Comparison of ENCODE assay signal across 26 cellular contexts in genomic region chr6:131161987-131162386, GRCh38. TPM values are rescaled to one million over a fixed set of nuclear protein-coding genes. Genes with fewer than 3 reads are reported as not detected.
DNase-seq lines count a peak whose midpoint lies in the region; ATAC-seq and TF ChIP-seq lines count a peak whose summit lies in the region.
"Had no signal": no experiment of that assay in that cellular context is flagged by ENCODE, and none has a peak within 500 bp of the region (broad histone marks: within the 10 kb centered on the region; RNA-seq: fewer than 3 reads in every experiment).

No MANE protein-coding gene starts in this region.

- no peak overlapping the region for H3K4me3 Mint-ChIP-seq in endodermal cell
- H3K4me3 Mint-ChIP-seq: CD4-positive, alpha-beta memory T cell; IgD-negative memory B cell had no signal

- no peaks in the 10 kb centered on the region for H3K9me3 Mint-ChIP-seq in endodermal cell
- H3K9me3 Mint-ChIP-seq: IgD-negative memory B cell had no signal

- no peak overlapping the region for H3K56ac ChIP-seq in IMR-90 (ENCODE audit: extremely low read depth, insufficient read depth, low read length)

- no peaks in the 10 kb centered on the region for H4K20me1 ChIP-seq in IMR-90 (ENCODE audit: insufficient read depth, low read length)
- H4K20me1 ChIP-seq: BLaER1 treated with 17β-estradiol and CSF1 and Interleukin-3, amounts not matched to agents 10 nM and 100 nM had no signal

- no peak for TF ChIP-seq RAD21 in IMR-90 (IDR thresholded peaks at IDR 0.05; ENCODE audit: low read length)

- POLR2A ChIA-PET in IMR-90 (lab: Charles Lee; ENCODE audit: unreplicated experiment): no interaction called here

- no peak overlapping the region for H3K18ac ChIP-seq in IMR-90 (ENCODE audit: low read depth, low read length)

- peak overlapping the region; percentile 60 for H2AK5ac ChIP-seq in IMR-90 (ENCODE audit: low read depth, low read length)

- H3K9me1 ChIP-seq in IMR-90 (ENCODE audit: insufficient read depth, low read length): peaks cover 4% of the 10 kb centered on the region; the same call in 1 of the 2 replicates

- H3K4me2 ChIP-seq in IMR-90 (ENCODE audit: low read depth, low read length): no peak overlapping the region
- H3K4me2 ChIP-seq: BLaER1 treated with 17β-estradiol and CSF1 and Interleukin-3, amounts not matched to agents 10 nM and 100 nM had no signal

- TF ChIP-seq POLR2A in IMR-90 (IDR thresholded peaks at IDR 0.05; ENCODE audit: low read depth, low read length): no peak
- no peak for TF ChIP-seq POLR2A in lower leg skin (IDR thresholded peaks at IDR 0.05)

- DNase-seq in ELF-1 (ENCODE audit: low read depth, low spot score) (peak; percentile 17), IMR-90 (no peak), endodermal cell (peak; percentile 51), iPS-NIHi11 (ENCODE audit: low spot score) (peak; percentile 24), lower leg skin (ENCODE audit: low spot score in 2 of 2) (no peak), heart right ventricle (no peak)
- DNase-seq: ACHN; Caco-2; CD4-positive, alpha-beta memory T cell; DMS 273 treated with DMSO at 0.1 percent for 48 hours; DMS79 treated with DMSO at 0.1 percent for 48 hours; NCI-H1105; NCI-H146; NCI-H2029 treated with DMSO at 0.1 percent for 48 hours; NCI-H2171; NCI-H345; NCI-H526 had no signal

- no peak overlapping the region for H2BK20ac ChIP-seq in IMR-90 (ENCODE audit: low read depth, low read length)

- in situ Hi-C loops in IMR-90 (cut with MboI; ENCODE audit: low sequenced_read_pairs): no loop called here

- no peaks in the 10 kb centered on the region for H3K36me3 Mint-ChIP-seq in endodermal cell (ENCODE audit: low read depth)
- H3K36me3 Mint-ChIP-seq: IgD-negative memory B cell had no signal

- H3K27ac Mint-ChIP-seq in endodermal cell: no peak overlapping the region
- H3K27ac Mint-ChIP-seq: IgD-negative memory B cell had no signal

- H3K4ac ChIP-seq in IMR-90 (ENCODE audit: low read depth, low read length): no peak overlapping the region

- no peak overlapping the region for H2AFZ ChIP-seq in IMR-90 (replicated peaks; ENCODE audit: low read length, poor library complexity)

- no peak overlapping the region for H3K4me3 ChIP-seq in IMR-90 (ENCODE audit: insufficient read depth, low read depth, low read length)
- H3K4me3 ChIP-seq in endodermal cell (ENCODE audit: low read length): no peak overlapping the region
- no peak overlapping the region for H3K4me3 ChIP-seq in lower leg skin (ENCODE audit: low read depth, poor library complexity, severe bottlenecking)
- no peak overlapping the region for H3K4me3 ChIP-seq in heart right ventricle
- H3K4me3 ChIP-seq: BLaER1 treated with 17β-estradiol and CSF1 and Interleukin-3, amounts not matched to agents 10 nM and 100 nM; GM12878; HAP-1 had no signal

- no peak overlapping the region; the same call in 1 of the 2 replicates for H2BK120ac ChIP-seq in IMR-90 (ENCODE audit: low read depth, low read length)

- H3K27me3 ChIP-seq in IMR-90 (ENCODE audit: control insufficient read depth, insufficient read depth, low read length) (no peaks in the 10 kb centered on the region), endodermal cell (ENCODE audit: control insufficient read depth, insufficient read depth, low read length, poor library complexity, severe bottlenecking) (no peaks in the 10 kb centered on the region), heart right ventricle (no peaks in the 10 kb centered on the region)
- H3K27me3 ChIP-seq: BLaER1 treated with 17β-estradiol and CSF1 and Interleukin-3, amounts not matched to agents 10 nM and 100 nM had no signal

- H3K4me1 ChIP-seq in IMR-90 (ENCODE audit: control insufficient read depth, insufficient read depth, low read length) (0 out of 2 replicates have a peak, but pooled peaks cover 3% of the 10 kb centered on the region), endodermal cell (ENCODE audit: control insufficient read depth, insufficient read depth, low read length) (no peaks in the 10 kb centered on the region), heart right ventricle (peaks cover 0 to 18% (median 7%) of the 10 kb centered on the region in 9 donors)
- H3K4me1 ChIP-seq: BLaER1 treated with 17β-estradiol and CSF1 and Interleukin-3, amounts not matched to agents 10 nM and 100 nM; HAP-1 had no signal

- H2BK15ac ChIP-seq in IMR-90 (ENCODE audit: low read depth, low read length): no peak overlapping the region

- BruUV-seq in IMR-90 (replicated peaks; lab: Mats Ljungman, UMichigan): no TSS peak

- no peak overlapping the region for H2AK9ac ChIP-seq in IMR-90 (replicated peaks; ENCODE audit: low read depth, low read length, poor library complexity)

- intact Hi-C loops in IMR-90 (cut with micrococcal nuclease): loop anchor here (10.0 kb wide), 1 partner anchor 837 kb away; no protein-coding TSS in a partner anchor
- intact Hi-C loops in lower leg skin (cut with DNase I; ENCODE audit: low total_unique reads): no loop called here
- intact Hi-C loops in heart right ventricle (cut with DNase I): loop anchor here in 1 of 10 donors (10.0 kb wide), 1 partner anchor 837 kb away; no protein-coding TSS in a partner anchor

- H4K5ac ChIP-seq in IMR-90 (ENCODE audit: low read depth, low read length): no peak overlapping the region

- H3K23ac ChIP-seq in IMR-90 (ENCODE audit: low read depth, low read length): no peak overlapping the region

- H3K14ac ChIP-seq in IMR-90 (replicated peaks; ENCODE audit: low read depth, low read length): no peak overlapping the region

- no peak for TF ChIP-seq CTCF in IMR-90 (conservative IDR thresholded peaks at IDR 0.05; ENCODE audit: low read depth, low read length)
- TF ChIP-seq CTCF in endodermal cell (conservative IDR thresholded peaks at IDR 0.05): no peak
- TF ChIP-seq CTCF in lower leg skin (IDR thresholded peaks at IDR 0.05): no peak
- no peak for TF ChIP-seq CTCF in heart right ventricle (IDR thresholded peaks at IDR 0.05)

- H3K4me1 Mint-ChIP-seq in endodermal cell: peaks cover 4% of the 10 kb centered on the region
- H3K4me1 Mint-ChIP-seq: CD4-positive, alpha-beta memory T cell had no signal

- CTCF ChIA-PET in IMR-90 (lab: Yijun Ruan, JAX): no interaction called here

- no peak overlapping the region for H4K8ac ChIP-seq in IMR-90 (ENCODE audit: low read depth in 2 of 2, low read length in 2 of 2)

- H3K79me1 ChIP-seq in IMR-90 (ENCODE audit: low read depth in 1 of 2, low read length in 2 of 2): no peaks in the 10 kb centered on the region; a peak in 1 of 4 replicates

- WGBS in IMR-90 (ENCODE audit: extremely low coverage in 2 of 2, insufficient read length in 1 of 2), 2 experiments: no CpG with 5 or more reads among the region's 3 CpGs
- WGBS in endodermal cell (ENCODE audit: insufficient coverage in 1 of 2, insufficient read length in 1 of 2), 2 experiments: 78 to 100% methylated on average over 1 to 2 of the region's 3 CpGs
- WGBS in lower leg skin, 2 donors: 96% methylated on average over 3 of the region's 3 CpGs
- 94 to 95% methylated on average over 3 of the region's 3 CpGs for WGBS in heart right ventricle, 2 donors

- H3K27ac ChIP-seq in IMR-90 (ENCODE audit: insufficient read depth, low read length) (no peak overlapping the region), endodermal cell (ENCODE audit: low read depth, low read length) (no peak overlapping the region), heart right ventricle (no peak overlapping the region)
- H3K27ac ChIP-seq: 22Rv1; BLaER1 treated with 17β-estradiol and CSF1 and Interleukin-3, amounts not matched to agents 10 nM and 100 nM; HL-60 had no signal

- no peaks in the 10 kb centered on the region for H3K27me3 Mint-ChIP-seq in endodermal cell (ENCODE audit: insufficient read depth)
- H3K27me3 Mint-ChIP-seq: CD4-positive, alpha-beta memory T cell; IgD-negative memory B cell had no signal

- H3K36me3 ChIP-seq in IMR-90 (ENCODE audit: control insufficient read depth, insufficient read depth, low read length) (no peaks in the 10 kb centered on the region), endodermal cell (ENCODE audit: control insufficient read depth, insufficient read depth, low read length) (no peaks in the 10 kb centered on the region), heart right ventricle (peaks cover 0 to 23% (median 0%) of the 10 kb centered on the region in 9 donors)
- H3K36me3 ChIP-seq: HAP-1 had no signal

- dilution Hi-C loops in IMR-90 (cut with HindIII; ENCODE audit: low sequenced_read_pairs, unreplicated experiment): no loop called here

- H3K9me3 ChIP-seq in IMR-90 (ENCODE audit: control insufficient read depth, insufficient read depth, low read length) (no peaks in the 10 kb centered on the region), endodermal cell (ENCODE audit: control insufficient read depth, low read length) (no peaks in the 10 kb centered on the region), heart right ventricle (no peaks in the 10 kb centered on the region)
- H3K9me3 ChIP-seq: BLaER1 treated with 17β-estradiol and CSF1 and Interleukin-3, amounts not matched to agents 10 nM and 100 nM; Caco-2; HAP-1 had no signal

- ATAC-seq in IMR-90 (ENCODE audit: low read depth) (no peak), GM18520 (IDR thresholded peaks at IDR 0.05; ENCODE audit: unreplicated experiment) (no peak), GM19455 (IDR thresholded peaks at IDR 0.05; ENCODE audit: unreplicated experiment) (no peak), heart right ventricle (no peak)
- ATAC-seq: GM12878, Right ventricle myocardium inferior had no signal

- H3K9ac ChIP-seq in IMR-90 (ENCODE audit: low read depth, low read length) (no peak overlapping the region), endodermal cell (ENCODE audit: extremely low read depth, low read length, poor library complexity, severe bottlenecking) (no peak overlapping the region)
- H3K9ac ChIP-seq: BLaER1 treated with 17β-estradiol and CSF1 and Interleukin-3, amounts not matched to agents 10 nM and 100 nM had no signal

- no peak overlapping the region for H2BK5ac ChIP-seq in IMR-90 (ENCODE audit: low read depth, low read length, poor library complexity, severe bottlenecking)

- H4K91ac ChIP-seq in IMR-90 (ENCODE audit: insufficient read depth, low read depth, low read length): no peak overlapping the region

TF ChIP-seq in IMR-90, 13 proteins besides CTCF, POLR2A, EP300 and RAD21 (continues in another document):
- TF ChIP-seq NFE2L2 (IDR thresholded peaks at IDR 0.05; ENCODE audit: low read depth, low read length) (no peak), MXI1 (IDR thresholded peaks at IDR 0.05; ENCODE audit: borderline replicate concordance, low read depth, low read length) (no peak), RCOR1 (IDR thresholded peaks at IDR 0.05; ENCODE audit: insufficient replicate concordance, low read length) (no peak), FOS (IDR thresholded peaks at IDR 0.05; ENCODE audit: low read depth, low read length) (no peak)

RNA-seq across cellular contexts. Expression of gene AKAP7, which starts 26.7 kb away (rescaled TPM):
- total RNA-seq in IMR-90 (2012; rRNA removed) (0.54 and 3.3 TPM in 2 replicates), endodermal cell (1 to 10 TPM; 6.2 to 6.7 TPM), lower leg skin (1 to 10 TPM; 2.2 to 5.7 (median 3.1) TPM), heart right ventricle (10 to 100 TPM in 5 of 10 donors, 1 to 10 TPM in 5; 6.7 to 15.4 (median 10.2) TPM)
- polyA plus RNA-seq in IMR-90 (2012; rRNA removed) (0.90 and 1.1 TPM in 2 replicates), heart right ventricle (1 to 10 TPM; 1.8 to 3.5 TPM)
- 0.10 and 0.18 TPM in 2 replicates for polyA plus RNA-seq in IMR-90 (2012; cell fraction: cytosol; rRNA removed)
- 0.18 and 1.1 TPM in 2 replicates for polyA plus RNA-seq in IMR-90 (2012; cell fraction: nucleus; rRNA removed; ENCODE audit: low replicate concordance)
- 8.0 TPM for polyA plus RNA-seq in endodermal cell (2013, experiment 1 of 2)
- 6.7 TPM for polyA plus RNA-seq in endodermal cell (2013, experiment 2 of 2)

Comparison
In these comparisons a context has a peak if more than half of its experiments do, and no peak if none do; other contexts are left out.
1. DNase-seq: peak in ELF-1 (single experiment), endodermal cell (single experiment) and iPS-NIHi11 (single experiment); none in IMR-90 (single experiment), lower leg skin (0 of 2) and heart right ventricle (0 of 2).